ENCODE assay signal across 20 cellular contexts in genomic region chr1:116850436-116850835, GRCh38. TPM values are rescaled to one million over a fixed set of nuclear protein-coding genes. Genes with fewer than 3 reads are reported as not detected.
"Had no signal": no experiment of that assay in that cellular context is flagged by ENCODE, and none has a peak within 500 bp of the region (broad histone marks: within the 10 kb centered on the region; RNA-seq: fewer than 3 reads in every experiment).

No MANE protein-coding gene starts in this region.

- H3K27ac Mint-ChIP-seq: activated B cell treated with CpG ODN at 0.5 μM for 24 hours; activated CD4-positive, alpha-beta T cell treated with anti-CD3 and anti-CD28 coated beads for 36 hours; stimulated activated naive B cell treated with anti-CD40 and anti-IgM and Interleukin-4, amounts not matched to agents 10 μg/mL and 1 μg/mL and 100 μg/mL, for 72 hours; type B pancreatic cell had no signal

- H3K9me3 Mint-ChIP-seq: activated naive CD4-positive, alpha-beta T cell treated with anti-CD3 and anti-CD28 coated beads, Interleukin-2, amount 50 U/mL, for 24 hours; naive thymus-derived CD4-positive, alpha-beta T cell; type B pancreatic cell had no signal

- DNase-seq: activated B cell treated with CpG ODN at 0.5 μM for 24 hours; activated CD4-positive, alpha-beta T cell treated with anti-CD3 and anti-CD28 coated beads for 36 hours; activated CD4-positive, alpha-beta T cell treated with anti-CD3 and anti-CD28 coated beads, Interleukin-2, amount 50 U/mL, for 48 hours; activated gamma-delta T cell; anterior cingulate cortex; central memory CD4-positive, alpha-beta T cell; heart left ventricle; kidney; naive thymus-derived CD4-positive, alpha-beta T cell; retina; sigmoid colon; stimulated activated CD4-positive, alpha-beta T cell treated with anti-CD3 and anti-CD28 coated beads, Interleukin-2, amount 100 ng/mL, for 48 hours; stimulated activated CD8-positive, alpha-beta memory T cell treated with anti-CD3 and anti-CD28 coated beads, Interleukin-4, amount 100 ng/mL, for 48 hours; stimulated activated naive B cell treated with anti-CD40 and anti-IgM and Interleukin-4, amounts not matched to agents 10 μg/mL and 1 μg/mL and 100 μg/mL, for 72 hours; T-helper 9 cell; testis had no signal

- H3K4me1 Mint-ChIP-seq: activated B cell treated with CpG ODN at 0.5 μM for 24 hours had no signal

- H3K27me3 Mint-ChIP-seq: activated naive CD4-positive, alpha-beta T cell treated with anti-CD3 and anti-CD28 coated beads, Interleukin-2, amount 50 U/mL, for 24 hours; naive thymus-derived CD4-positive, alpha-beta T cell; type B pancreatic cell had no signal

- H3K36me3 Mint-ChIP-seq: activated naive CD4-positive, alpha-beta T cell treated with anti-CD3 and anti-CD28 coated beads, Interleukin-2, amount 50 U/mL, for 24 hours; naive thymus-derived CD4-positive, alpha-beta T cell; stimulated activated naive B cell treated with anti-CD40 and anti-IgM and Interleukin-4, amounts not matched to agents 10 μg/mL and 1 μg/mL and 100 μg/mL, for 72 hours; type B pancreatic cell had no signal

- ATAC-seq: activated CD4-positive, alpha-beta T cell treated with anti-CD3 and anti-CD28 coated beads for 36 hours; gastroesophageal sphincter; heart left ventricle; left lobe of liver; naive thymus-derived CD4-positive, alpha-beta T cell; stimulated activated naive B cell treated with anti-CD40 and anti-IgM and Interleukin-4, amounts not matched to agents 10 μg/mL and 1 μg/mL and 100 μg/mL, for 72 hours had no signal

- H3K4me3 Mint-ChIP-seq: activated B cell treated with CpG ODN at 0.5 μM for 24 hours; activated CD4-positive, alpha-beta T cell treated with anti-CD3 and anti-CD28 coated beads for 36 hours; activated naive CD4-positive, alpha-beta T cell treated with anti-CD3 and anti-CD28 coated beads, Interleukin-2, amount 50 U/mL, for 24 hours; naive thymus-derived CD4-positive, alpha-beta T cell; stimulated activated naive B cell treated with anti-CD40 and anti-IgM and Interleukin-4, amounts not matched to agents 10 μg/mL and 1 μg/mL and 100 μg/mL, for 72 hours; type B pancreatic cell had no signal

RNA-seq across cellular contexts. Expression of gene PTGFRN, which starts 59.3 kb away (rescaled TPM):
- total RNA-seq: activated B cell treated with CpG ODN at 0.5 μM for 24 hours had no signal
